In the genomic region with DNA sequence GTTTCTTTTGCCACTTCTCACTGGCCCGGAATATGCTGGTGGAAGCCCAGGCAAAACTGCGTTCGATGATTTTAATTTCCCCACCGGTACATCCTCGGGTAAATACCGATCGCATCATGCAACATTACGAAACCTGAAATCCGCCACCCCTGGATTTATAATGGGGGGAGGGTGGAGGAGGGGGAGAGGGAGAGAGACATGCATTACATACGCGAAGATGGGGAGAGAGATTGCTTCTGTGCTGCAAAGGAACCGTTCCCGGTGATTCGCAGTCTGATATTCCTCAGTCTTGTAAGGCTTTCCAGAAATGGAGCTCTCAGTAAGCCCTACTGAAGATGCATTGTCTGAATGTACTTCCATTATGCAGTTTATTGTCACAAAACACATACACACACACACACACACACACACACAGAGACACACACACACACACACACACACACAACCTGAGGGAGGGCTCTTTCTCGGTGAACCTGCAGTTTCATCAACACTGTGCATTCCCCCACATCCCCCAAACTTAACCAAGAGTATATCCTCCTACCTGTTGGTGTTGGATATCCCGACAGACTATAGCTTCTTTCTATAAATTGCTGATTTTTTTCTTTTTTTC, we compare ENCODE assay signal across 8 cellular contexts. TPM values are rescaled to one million over a fixed set of nuclear protein-coding genes. Genes with fewer than 3 reads are reported as not detected.
DNase-seq lines count a peak whose midpoint lies in the region; ATAC-seq and TF ChIP-seq lines count a peak whose summit lies in the region.

No MANE protein-coding gene starts in this region.

- H3K36me3 ChIP-seq in thoracic aorta: no peaks in the 10 kb centered on the region

- H3K27me3 ChIP-seq in thoracic aorta (replicated peaks; ENCODE audit: insufficient read depth): no peaks in the 10 kb centered on the region

- DNase-seq in HT1080 (ENCODE audit: low read depth): peak; percentile 44
- DNase-seq in activated T-helper 2 cell treated with anti-CD3 and anti-CD28 coated beads, Interferon-gamma antibody, Interleukin-2, Interleukin-4, amounts not matched to agents 10 μg/mL and 5 μg/mL and 100 μg/mL, durations not matched to agents 14 hours and 24 hours and 36 hours (ENCODE audit: low spot score): no peak
- peak; percentile 46 for DNase-seq in inferior parietal cortex (ENCODE audit: extremely low spot score)
- no peak for DNase-seq in thoracic aorta (ENCODE audit: low spot score)
- no peak for DNase-seq in HCEC 1CT
- DNase-seq in activated gamma-delta T cell (lab: John Stamatoyannopoulos, UW): no peak
- no peak for DNase-seq in activated gamma-delta T cell treated with Interleukin-2 at 50 U/mL for 16 hours

- ATAC-seq in GM18519 (IDR thresholded peaks at IDR 0.05; ENCODE audit: low FRiP score, unreplicated experiment): peak; percentile 23
- ATAC-seq in thoracic aorta (ENCODE audit: insufficient number of reproducible peaks, low FRiP score, low read depth): no peak

- no peaks in the 10 kb centered on the region for H3K36me3 Mint-ChIP-seq in activated T-helper 2 cell treated with anti-CD3 and anti-CD28 coated beads, Interferon-gamma antibody, Interleukin-2, Interleukin-4, amounts not matched to agents 10 μg/mL and 5 μg/mL and 100 μg/mL, durations not matched to agents 14 hours and 24 hours and 36 hours (ENCODE audit: low read depth)

- H3K27ac Mint-ChIP-seq in activated T-helper 2 cell treated with anti-CD3 and anti-CD28 coated beads, Interferon-gamma antibody, Interleukin-2, Interleukin-4, amounts not matched to agents 10 μg/mL and 5 μg/mL and 100 μg/mL, durations not matched to agents 14 hours and 24 hours and 36 hours: no peak overlapping the region

- no peak overlapping the region for H3K27ac ChIP-seq in thoracic aorta

- no peak for TF ChIP-seq CTCF in thoracic aorta (IDR thresholded peaks at IDR 0.05)

- no peaks in the 10 kb centered on the region for H3K9me3 ChIP-seq in thoracic aorta

- no peaks in the 10 kb centered on the region for H3K9me3 Mint-ChIP-seq in activated T-helper 2 cell treated with anti-CD3 and anti-CD28 coated beads, Interferon-gamma antibody, Interleukin-2, Interleukin-4, amounts not matched to agents 10 μg/mL and 5 μg/mL and 100 μg/mL, durations not matched to agents 14 hours and 24 hours and 36 hours

- peak overlapping the region; percentile 19 for H3K4me3 Mint-ChIP-seq in activated T-helper 2 cell treated with anti-CD3 and anti-CD28 coated beads, Interferon-gamma antibody, Interleukin-2, Interleukin-4, amounts not matched to agents 10 μg/mL and 5 μg/mL and 100 μg/mL, durations not matched to agents 14 hours and 24 hours and 36 hours (ENCODE audit: low read depth)

- H3K27me3 Mint-ChIP-seq in activated T-helper 2 cell treated with anti-CD3 and anti-CD28 coated beads, Interferon-gamma antibody, Interleukin-2, Interleukin-4, amounts not matched to agents 10 μg/mL and 5 μg/mL and 100 μg/mL, durations not matched to agents 14 hours and 24 hours and 36 hours (ENCODE audit: low read depth): peaks cover 52% of the 10 kb centered on the region

- peaks cover 0 to 7% of the 10 kb centered on the region in 2 donors for H3K4me1 ChIP-seq in thoracic aorta (ENCODE audit: control insufficient read depth in 1 of 2, low read depth in 2 of 2)

- intact Hi-C loops in activated T-helper 2 cell treated with anti-CD3 and anti-CD28 coated beads, Interferon-gamma antibody, Interleukin-2, Interleukin-4, amounts not matched to agents 10 μg/mL and 5 μg/mL and 100 μg/mL, durations not matched to agents 14 hours and 24 hours and 36 hours (cut with micrococcal nuclease): loop anchor here (2.0 kb wide), 1 partner anchor 33 kb away; the partner anchor contains the start of gene SMIM30

- H3K4me1 Mint-ChIP-seq in activated T-helper 2 cell treated with anti-CD3 and anti-CD28 coated beads, Interferon-gamma antibody, Interleukin-2, Interleukin-4, amounts not matched to agents 10 μg/mL and 5 μg/mL and 100 μg/mL, durations not matched to agents 14 hours and 24 hours and 36 hours (ENCODE audit: low read depth): peaks cover 10% of the 10 kb centered on the region

- H3K4me3 ChIP-seq in thoracic aorta: peak overlapping the region; percentile 81

RNA-seq across cellular contexts. Expression of gene GPR85, which starts 0.7 kb away (rescaled TPM):
- total RNA-seq in HT1080 (2014; rRNA removed; shearing (Covaris generic)): 3.2 and 3.5 TPM in 2 replicates
- polyA plus RNA-seq in HT1080 (2015; cell fraction: cytosol; rRNA removed): 2.8 and 2.9 TPM in 2 replicates
- 2.1 and 5.0 TPM in 2 replicates for polyA plus RNA-seq in HT1080 (2015; cell fraction: nucleus; rRNA removed)
- total RNA-seq in activated T-helper 2 cell treated with anti-CD3 and anti-CD28 coated beads, Interferon-gamma antibody, Interleukin-2, Interleukin-4, amounts not matched to agents 10 μg/mL and 5 μg/mL and 100 μg/mL, durations not matched to agents 14 hours and 24 hours and 36 hours: not detected in 2 replicates
- 1 to 10 TPM in 1 of 2 donors, under 1 TPM in 1; 0.68 to 1.3 TPM for total RNA-seq in thoracic aorta

RNA-seq across cellular contexts. Expression of gene SMIM30, which starts 32.5 kb away (rescaled TPM):
- 76.2 and 105 TPM in 2 replicates for total RNA-seq in HT1080 (2014; rRNA removed; shearing (Covaris generic))
- polyA plus RNA-seq in HT1080 (2015; cell fraction: cytosol; rRNA removed): 107 and 125 TPM in 2 replicates
- 43.7 and 57.7 TPM in 2 replicates for polyA plus RNA-seq in HT1080 (2015; cell fraction: nucleus; rRNA removed)
- total RNA-seq in activated T-helper 2 cell treated with anti-CD3 and anti-CD28 coated beads, Interferon-gamma antibody, Interleukin-2, Interleukin-4, amounts not matched to agents 10 μg/mL and 5 μg/mL and 100 μg/mL, durations not matched to agents 14 hours and 24 hours and 36 hours: 43.5 and 45.6 TPM in 2 replicates
- total RNA-seq in thoracic aorta: 10 to 100 TPM; 23.7 to 36.5 TPM

Comparison
In these comparisons a context has a peak if more than half of its experiments do, and no peak if none do; other contexts are left out.
1. DNase-seq: peak in HT1080 (single experiment) and inferior parietal cortex (single experiment); none in activated T-helper 2 cell treated with anti-CD3 and anti-CD28 coated beads, Interferon-gamma antibody, Interleukin-2, Interleukin-4, amounts not matched to agents 10 μg/mL and 5 μg/mL and 100 μg/mL, durations not matched to agents 14 hours and 24 hours and 36 hours (single experiment), thoracic aorta (single experiment), HCEC 1CT (single experiment), activated gamma-delta T cell (single experiment) and activated gamma-delta T cell treated with Interleukin-2 at 50 U/mL for 16 hours (single experiment).